Comparison of ENCODE assay signal across 10 cellular contexts in the genomic region with DNA sequence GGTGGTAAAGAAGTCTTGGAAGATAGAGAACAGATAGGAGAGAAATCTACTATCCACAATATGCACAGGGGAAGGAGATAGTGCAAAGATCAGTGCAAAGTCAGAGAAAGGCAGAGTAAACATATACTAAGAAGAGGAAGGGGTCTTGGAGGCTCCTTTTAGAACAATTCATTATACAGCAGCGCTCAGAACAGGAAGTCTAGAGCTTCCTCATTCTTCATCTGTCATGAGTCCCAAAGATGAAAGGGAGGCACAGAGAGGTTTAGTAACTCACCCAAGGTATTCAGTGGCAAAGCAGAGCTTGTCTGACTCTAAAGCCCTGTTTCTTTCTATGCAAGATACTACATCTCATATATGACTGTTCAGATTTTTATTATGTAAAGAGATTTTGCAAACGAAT. TPM values are rescaled to one million over a fixed set of nuclear protein-coding genes. Genes with fewer than 3 reads are reported as not detected.
DNase-seq lines count a peak whose midpoint lies in the region; ATAC-seq and TF ChIP-seq lines count a peak whose summit lies in the region.
"Had no signal": no experiment of that assay in that cellular context is flagged by ENCODE, and none has a peak within 500 bp of the region (broad histone marks: within the 10 kb centered on the region; RNA-seq: fewer than 3 reads in every experiment).

No MANE protein-coding gene starts in this region.

- no peaks in the 10 kb centered on the region for H3K79me1 ChIP-seq in mesendoderm (ENCODE audit: low read length)

- H3K36me3 ChIP-seq in SU-DHL-6 (ENCODE audit: low read length) (peaks cover 29% of the 10 kb centered on the region), mesendoderm (ENCODE audit: control insufficient read depth, insufficient read depth, low read length) (no peaks in the 10 kb centered on the region)

- H3F3A ChIP-seq in SU-DHL-6 (ENCODE audit: insufficient read depth), result peaks cover 28% of the 10 kb centered on the region

- H3K27ac ChIP-seq in SU-DHL-6 (ENCODE audit: low read depth, low read length), result peak overlapping the region; percentile 88
- H3K27ac ChIP-seq in mesendoderm (ENCODE audit: low read depth, low read length), result no peak overlapping the region

- H3K4me3 ChIP-seq in SU-DHL-6 (ENCODE audit: insufficient read depth, low read length, poor library complexity, severe bottlenecking) (peak overlapping the region; percentile 80), fibroblast of the aortic adventitia (ENCODE audit: low read depth, low read length) (peak overlapping the region; percentile 4), mesendoderm (ENCODE audit: low read length) (no peak overlapping the region)

- H2BK15ac ChIP-seq in mesendoderm (replicated peaks; ENCODE audit: low read depth), result no peak overlapping the region

- no peaks in the 10 kb centered on the region for H3K9me3 Mint-ChIP-seq in T-helper 2 cell treated with Interferon-gamma antibody and Interleukin-4, amounts not matched to agents 5 μg/mL and 100 μg/mL, for 36 hours
- no peaks in the 10 kb centered on the region for H3K9me3 Mint-ChIP-seq in stimulated activated naive CD8-positive, alpha-beta T cell treated with anti-CD3 and anti-CD28 coated beads, Interleukin-15, amount 100 ng/mL, for 72 hours

- H2BK5ac ChIP-seq in mesendoderm (ENCODE audit: low read length), result no peak overlapping the region

- peaks cover 61% of the 10 kb centered on the region for H3K4me1 Mint-ChIP-seq in T-helper 2 cell treated with Interferon-gamma antibody and Interleukin-4, amounts not matched to agents 5 μg/mL and 100 μg/mL, for 36 hours (ENCODE audit: low read depth)
- peaks cover 67% of the 10 kb centered on the region for H3K4me1 Mint-ChIP-seq in stimulated activated naive CD8-positive, alpha-beta T cell treated with anti-CD3 and anti-CD28 coated beads, Interleukin-15, amount 100 ng/mL, for 72 hours

- DNase-seq in T-helper 2 cell treated with Interferon-gamma antibody and Interleukin-4, amounts not matched to agents 5 μg/mL and 100 μg/mL, for 36 hours (ENCODE audit: low spot score), result no peak
- DNase-seq in T-helper 2 cell (no peak), fibroblast of the aortic adventitia (ENCODE audit: low read depth) (no peak), mesendoderm (no peak), DMS53 (lab: John Stamatoyannopoulos, UW) (no peak), NCI-H526 treated with DMSO at 0.1 percent for 48 hours (lab: John Stamatoyannopoulos, UW) (no peak)
- no peak for DNase-seq in stimulated activated naive CD8-positive, alpha-beta T cell treated with anti-CD3 and anti-CD28 coated beads, Interleukin-15, amount 100 ng/mL, for 72 hours
- DNase-seq: hypothalamus; stimulated activated CD4-positive, alpha-beta T cell treated with anti-CD3 and anti-CD28 coated beads, Interleukin-4, amount 100 ng/mL, for 24 hours had no signal

- no peak overlapping the region for H3K18ac ChIP-seq in mesendoderm (ENCODE audit: low read length)

- TF ChIP-seq CTCF in SU-DHL-6 (IDR thresholded peaks at IDR 0.05; ENCODE audit: insufficient read depth, low read length, poor library complexity, severe bottlenecking) (no peak), fibroblast of the aortic adventitia (IDR thresholded peaks at IDR 0.05; ENCODE audit: insufficient read depth, low read length) (no peak)

- no peak overlapping the region for H3K56ac ChIP-seq in mesendoderm (ENCODE audit: low read length)

- WGBS in mesendoderm (ENCODE audit: extremely low coverage, insufficient coverage, low lambda C conversion rate), result no CpG with 5 or more reads among the region's 2 CpGs

- H3K9ac ChIP-seq in SU-DHL-6 (ENCODE audit: low read length) (peak overlapping the region; percentile 64), mesendoderm (ENCODE audit: low read length) (no peak overlapping the region)

- H4K5ac ChIP-seq in mesendoderm (ENCODE audit: low read length), result no peak overlapping the region

- ATAC-seq in stimulated activated naive CD8-positive, alpha-beta T cell treated with anti-CD3 and anti-CD28 coated beads, Interleukin-15, amount 100 ng/mL, for 72 hours, result no peak

- no peak overlapping the region for H2AFZ ChIP-seq in SU-DHL-6 (ENCODE audit: low read depth, low read length, severe bottlenecking)

- H3K23ac ChIP-seq in mesendoderm (ENCODE audit: low read length), result no peak overlapping the region

- H3K4me2 ChIP-seq in SU-DHL-6 (ENCODE audit: low read depth, low read length, poor library complexity, severe bottlenecking), result peak overlapping the region; percentile 90
- H3K4me2 ChIP-seq in mesendoderm (ENCODE audit: low read length), result no peak overlapping the region

- no peaks in the 10 kb centered on the region for H3K4me1 ChIP-seq in mesendoderm (ENCODE audit: control insufficient read depth, low read depth, low read length)

- no peak overlapping the region for H2AK5ac ChIP-seq in mesendoderm (ENCODE audit: low read length)

- H3K4ac ChIP-seq in mesendoderm (ENCODE audit: low read depth, low read length), result no peak overlapping the region

- no peak overlapping the region for H2BK120ac ChIP-seq in mesendoderm (ENCODE audit: low read depth, low read length)

- H3K9me3 ChIP-seq in SU-DHL-6 (ENCODE audit: insufficient read depth, low read length), result no peaks in the 10 kb centered on the region

- peak overlapping the region; percentile 85 for H3K27ac Mint-ChIP-seq in T-helper 2 cell treated with Interferon-gamma antibody and Interleukin-4, amounts not matched to agents 5 μg/mL and 100 μg/mL, for 36 hours
- H3K27ac Mint-ChIP-seq in stimulated activated naive CD8-positive, alpha-beta T cell treated with anti-CD3 and anti-CD28 coated beads, Interleukin-15, amount 100 ng/mL, for 72 hours, result peak overlapping the region; percentile 57 to 59

- H4K8ac ChIP-seq in mesendoderm (ENCODE audit: low read depth, low read length), result no peak overlapping the region

- H4K20me1 ChIP-seq in SU-DHL-6 (ENCODE audit: low read depth, low read length), result no peaks in the 10 kb centered on the region; the same call in 1 of the 2 replicates

- H3K27me3 ChIP-seq in SU-DHL-6 (ENCODE audit: low read length) (no peaks in the 10 kb centered on the region), mesendoderm (ENCODE audit: insufficient read depth, low read length, poor library complexity) (no peaks in the 10 kb centered on the region)

- peaks cover 66% of the 10 kb centered on the region for H3K36me3 Mint-ChIP-seq in T-helper 2 cell treated with Interferon-gamma antibody and Interleukin-4, amounts not matched to agents 5 μg/mL and 100 μg/mL, for 36 hours (ENCODE audit: low read depth)

- H3K27me3 Mint-ChIP-seq in T-helper 2 cell treated with Interferon-gamma antibody and Interleukin-4, amounts not matched to agents 5 μg/mL and 100 μg/mL, for 36 hours (ENCODE audit: low read depth), result no peaks in the 10 kb centered on the region
- no peaks in the 10 kb centered on the region for H3K27me3 Mint-ChIP-seq in stimulated activated naive CD8-positive, alpha-beta T cell treated with anti-CD3 and anti-CD28 coated beads, Interleukin-15, amount 100 ng/mL, for 72 hours

- peaks cover 62% of the 10 kb centered on the region for H3K79me2 ChIP-seq in SU-DHL-6 (ENCODE audit: insufficient read depth, low read length)
- no peaks in the 10 kb centered on the region for H3K79me2 ChIP-seq in mesendoderm (ENCODE audit: control insufficient read depth, insufficient read depth, low read length)

- no peaks in the 10 kb centered on the region for H3K9me2 ChIP-seq in SU-DHL-6 (replicated peaks; ENCODE audit: insufficient read depth, low read length)

- peak overlapping the region; percentile 100 for H3K4me3 Mint-ChIP-seq in T-helper 2 cell treated with Interferon-gamma antibody and Interleukin-4, amounts not matched to agents 5 μg/mL and 100 μg/mL, for 36 hours
- peak overlapping the region; percentile 64 to 90 for H3K4me3 Mint-ChIP-seq in stimulated activated naive CD8-positive, alpha-beta T cell treated with anti-CD3 and anti-CD28 coated beads, Interleukin-15, amount 100 ng/mL, for 72 hours

RNA-seq across cellular contexts. Expression of gene SP110, which starts 1.4 kb away (rescaled TPM):
- total RNA-seq in fibroblast of the aortic adventitia (ENCODE audit: low replicate concordance), result 21.0 and 46.0 TPM in 2 replicates
- 11.3 TPM for polyA plus RNA-seq in mesendoderm (2013, experiment 1 of 2)
- 10.7 TPM for polyA plus RNA-seq in mesendoderm (2013, experiment 2 of 2)

RNA-seq across cellular contexts. Expression of gene SP140, which starts 7.1 kb away (rescaled TPM):
- 0.09 and 0.41 TPM in 2 replicates for total RNA-seq in fibroblast of the aortic adventitia (ENCODE audit: low replicate concordance)
- 2.5 TPM for polyA plus RNA-seq in mesendoderm (2013, experiment 1 of 2)
- 2.4 TPM for polyA plus RNA-seq in mesendoderm (2013, experiment 2 of 2)
